In genomic region chr2:221655279-221655678, GRCh38 we compare ENCODE assay signal across 20 cellular contexts.
DNase-seq lines count a peak whose midpoint lies in the region; ATAC-seq and TF ChIP-seq lines count a peak whose summit lies in the region.
"Had no signal": no experiment of that assay in that cellular context is flagged by ENCODE, and none has a peak within 500 bp of the region (broad histone marks: within the 10 kb centered on the region; RNA-seq: fewer than 3 reads in every experiment).

No MANE protein-coding gene starts in this region.

- H2AFZ ChIP-seq in GM23338, result no peak overlapping the region

- no peak for TF ChIP-seq CTCF in GM23338 (conservative IDR thresholded peaks at IDR 0.05; ENCODE audit: low read depth in 2 of 2)
- no peak for TF ChIP-seq CTCF in WTC11 (IDR thresholded peaks at IDR 0.05)

- H3K4me2 ChIP-seq in GM23338, result no peak overlapping the region

- H3K36me3 Mint-ChIP-seq in GM23338 (ENCODE audit: low read depth) (no peaks in the 10 kb centered on the region; the same call in 2 of the 3 replicates), WTC11 (0 out of 2 replicates have a peak, but pooled peaks cover 3% of the 10 kb centered on the region)

- peaks cover 8% of the 10 kb centered on the region for H3K9me2 ChIP-seq in GM23338 (ENCODE audit: insufficient read depth)

- no peak overlapping the region for H3K27ac ChIP-seq in GM23338 (ENCODE audit: low read depth)
- peak overlapping the region; percentile 50 for H3K27ac ChIP-seq in HUES48 (ENCODE audit: low read depth, low read length)
- H3K27ac ChIP-seq: C4-2B, HL-60 had no signal

- H3K4me3 Mint-ChIP-seq in GM23338, result no peak overlapping the region
- H3K4me3 Mint-ChIP-seq in WTC11, result no peak overlapping the region
- no peak overlapping the region for H3K4me3 Mint-ChIP-seq in stimulated activated naive CD8-positive, alpha-beta T cell treated with anti-CD3 and anti-CD28 coated beads, Interleukin-15, amount 100 ng/mL, for 72 hours
- H3K4me3 Mint-ChIP-seq: CD4-positive, alpha-beta T cell had no signal

- peaks cover 25% of the 10 kb centered on the region; the same call in 2 of the 3 replicates for H3K4me1 Mint-ChIP-seq in GM23338
- peaks cover 35% of the 10 kb centered on the region for H3K4me1 Mint-ChIP-seq in WTC11
- no peaks in the 10 kb centered on the region for H3K4me1 Mint-ChIP-seq in stimulated activated naive CD8-positive, alpha-beta T cell treated with anti-CD3 and anti-CD28 coated beads, Interleukin-15, amount 100 ng/mL, for 72 hours

- H3K4me3 ChIP-seq in GM23338, result no peak overlapping the region
- H3K4me3 ChIP-seq in HUES48 (ENCODE audit: low read depth, low read length), result no peak overlapping the region
- H3K4me3 ChIP-seq: GM12878, K562 had no signal

- no peaks in the 10 kb centered on the region for H3F3A ChIP-seq in GM23338 (replicated peaks; ENCODE audit: low read depth)

- POLR2A ChIA-PET in WTC11 (lab: Charles Lee), result no interaction called here

- no peaks in the 10 kb centered on the region for H3K9me3 ChIP-seq in HUES48 (ENCODE audit: control insufficient read depth, insufficient read depth, low read length)
- H3K9me3 ChIP-seq: BE2C, Caco-2 had no signal

- peaks cover 2% of the 10 kb centered on the region for H3K27me3 Mint-ChIP-seq in GM23338 (ENCODE audit: insufficient read depth, low read depth, poor library complexity)
- H3K27me3 Mint-ChIP-seq in WTC11 (ENCODE audit: low read depth), result no peaks in the 10 kb centered on the region; the same call in none of the 2 replicates
- H3K27me3 Mint-ChIP-seq in stimulated activated naive CD8-positive, alpha-beta T cell treated with anti-CD3 and anti-CD28 coated beads, Interleukin-15, amount 100 ng/mL, for 72 hours, result no peaks in the 10 kb centered on the region

- no peak overlapping the region for H3K27ac Mint-ChIP-seq in GM23338
- H3K27ac Mint-ChIP-seq in WTC11, result no peak overlapping the region
- H3K27ac Mint-ChIP-seq in stimulated activated naive CD8-positive, alpha-beta T cell treated with anti-CD3 and anti-CD28 coated beads, Interleukin-15, amount 100 ng/mL, for 72 hours, result no peak overlapping the region
- H3K27ac Mint-ChIP-seq: CD4-positive, alpha-beta T cell had no signal

- peak; percentile 71 for ATAC-seq in GM23338
- ATAC-seq in WTC11, result peak; percentile 48; the same call in 1 of the 2 replicates
- ATAC-seq in stimulated activated naive CD8-positive, alpha-beta T cell treated with anti-CD3 and anti-CD28 coated beads, Interleukin-15, amount 100 ng/mL, for 72 hours, result no peak
- no peak for ATAC-seq in GM19035 (IDR thresholded peaks at IDR 0.05; ENCODE audit: unreplicated experiment)
- no peak for ATAC-seq in HG02970 (IDR thresholded peaks at IDR 0.05; ENCODE audit: low FRiP score, unreplicated experiment)
- ATAC-seq: GM12878, K562 had no signal

- H3K4me1 ChIP-seq in GM23338 (ENCODE audit: insufficient read depth) (peaks cover 4% of the 10 kb centered on the region), HUES48 (ENCODE audit: control insufficient read depth, insufficient read depth, low read length) (peaks cover 25% of the 10 kb centered on the region)
- H3K4me1 ChIP-seq: BE2C, Caco-2 had no signal

- no peaks in the 10 kb centered on the region for H3K79me2 ChIP-seq in GM23338 (replicated peaks; ENCODE audit: insufficient read depth)

- H3K36me3 ChIP-seq in GM23338 (ENCODE audit: insufficient read depth), result no peaks in the 10 kb centered on the region
- H3K36me3 ChIP-seq in HUES48 (ENCODE audit: control insufficient read depth, insufficient read depth, low read length), result no peaks in the 10 kb centered on the region
- H3K36me3 ChIP-seq: BE2C had no signal

- no peaks in the 10 kb centered on the region for H4K20me1 ChIP-seq in GM23338 (replicated peaks; ENCODE audit: insufficient read depth)

- H3K27me3 ChIP-seq in GM23338 (ENCODE audit: insufficient read depth), result no peaks in the 10 kb centered on the region
- H3K27me3 ChIP-seq in HUES48 (ENCODE audit: control insufficient read depth, insufficient read depth, low read length), result no peaks in the 10 kb centered on the region
- H3K27me3 ChIP-seq: BE2C had no signal

- DNase-seq in GM23338 (ENCODE audit: low spot score) (no peak), WTC11 (ENCODE audit: low spot score) (no peak), iPS-NIHi11 (ENCODE audit: low spot score) (peak; percentile 5), C1 segment of cervical spinal cord (lab: John Stamatoyannopoulos, UW) (no peak)
- DNase-seq in stimulated activated naive CD8-positive, alpha-beta T cell treated with anti-CD3 and anti-CD28 coated beads, Interleukin-15, amount 100 ng/mL, for 72 hours, result no peak
- DNase-seq: ACHN; BE2C; Caco-2; CD4-positive, alpha-beta T cell; DMS153; DMS79; HCEC 1CT; IMR-90 had no signal

- H3K9me3 Mint-ChIP-seq in GM23338, result no peaks in the 10 kb centered on the region
- H3K9me3 Mint-ChIP-seq in WTC11, result peaks cover 11% of the 10 kb centered on the region
- H3K9me3 Mint-ChIP-seq in stimulated activated naive CD8-positive, alpha-beta T cell treated with anti-CD3 and anti-CD28 coated beads, Interleukin-15, amount 100 ng/mL, for 72 hours, result peaks cover 0 to 7% of the 10 kb centered on the region in 2 donors
- H3K9me3 Mint-ChIP-seq: CD4-positive, alpha-beta T cell had no signal

- no peak overlapping the region for H3K9ac ChIP-seq in HUES48 (ENCODE audit: low read depth, low read length)

- CTCF ChIA-PET in WTC11 (lab: Charles Lee), result no interaction called here

TF ChIP-seq in GM23338, 12 proteins besides CTCF, POLR2A, EP300 and RAD21:
- TF ChIP-seq, protein P1, sequence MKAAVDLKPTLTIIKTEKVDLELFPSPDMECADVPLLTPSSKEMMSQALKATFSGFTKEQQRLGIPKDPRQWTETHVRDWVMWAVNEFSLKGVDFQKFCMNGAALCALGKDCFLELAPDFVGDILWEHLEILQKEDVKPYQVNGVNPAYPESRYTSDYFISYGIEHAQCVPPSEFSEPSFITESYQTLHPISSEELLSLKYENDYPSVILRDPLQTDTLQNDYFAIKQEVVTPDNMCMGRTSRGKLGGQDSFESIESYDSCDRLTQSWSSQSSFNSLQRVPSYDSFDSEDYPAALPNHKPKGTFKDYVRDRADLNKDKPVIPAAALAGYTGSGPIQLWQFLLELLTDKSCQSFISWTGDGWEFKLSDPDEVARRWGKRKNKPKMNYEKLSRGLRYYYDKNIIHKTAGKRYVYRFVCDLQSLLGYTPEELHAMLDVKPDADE (IDR thresholded peaks at IDR 0.05), result no peak
- TF ChIP-seq JUNB (IDR thresholded peaks at IDR 0.05; ENCODE audit: unreplicated experiment) (no peak), ZNF331 (CRISPR knock-in tag; IDR thresholded peaks at IDR 0.05; ENCODE audit: low read depth) (no peak)

TF ChIP-seq in WTC11, 78 proteins besides CTCF, POLR2A, EP300 and RAD21:
- no peak for TF ChIP-seq SP1 (CRISPR knock-in tag; conservative IDR thresholded peaks at IDR 0.05)
- no peak for TF ChIP-seq IRF1 (CRISPR knock-in tag; IDR thresholded peaks at IDR 0.05)
- no peak for TF ChIP-seq RELA (CRISPR knock-in tag; IDR thresholded peaks at IDR 0.05; ENCODE audit: borderline replicate concordance)
- TF ChIP-seq MYBL2 (CRISPR knock-in tag; IDR thresholded peaks at IDR 0.05), result no peak
- no peak for TF ChIP-seq HMGA2 (CRISPR knock-in tag; IDR thresholded peaks at IDR 0.05)
- TF ChIP-seq OVOL2 (CRISPR knock-in tag; IDR thresholded peaks at IDR 0.05; ENCODE audit: borderline replicate concordance), result no peak
- TF ChIP-seq SOX15 (CRISPR knock-in tag; IDR thresholded peaks at IDR 0.05), result no peak
- TF ChIP-seq, protein P2, sequence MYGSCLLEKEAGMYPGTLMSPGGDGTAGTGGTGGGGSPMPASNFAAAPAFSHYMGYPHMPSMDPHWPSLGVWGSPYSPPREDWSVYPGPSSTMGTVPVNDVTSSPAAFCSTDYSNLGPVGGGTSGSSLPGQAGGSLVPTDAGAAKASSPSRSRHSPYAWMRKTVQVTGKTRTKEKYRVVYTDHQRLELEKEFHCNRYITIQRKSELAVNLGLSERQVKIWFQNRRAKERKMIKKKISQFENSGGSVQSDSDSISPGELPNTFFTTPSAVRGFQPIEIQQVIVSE (CRISPR knock-in tag; IDR thresholded peaks at IDR 0.05; ENCODE audit: borderline replicate concordance), result no peak
- no peak for TF ChIP-seq ZNF425 (CRISPR knock-in tag; conservative IDR thresholded peaks at IDR 0.05)
- no peak for TF ChIP-seq ZNF263 (CRISPR knock-in tag; IDR thresholded peaks at IDR 0.05; ENCODE audit: low read depth)
- no peak for TF ChIP-seq MXD4 (CRISPR knock-in tag; IDR thresholded peaks at IDR 0.05; ENCODE audit: borderline replicate concordance)
- no peak for TF ChIP-seq ZNF138 (CRISPR knock-in tag; conservative IDR thresholded peaks at IDR 0.05)
- TF ChIP-seq MLX (CRISPR knock-in tag; IDR thresholded peaks at IDR 0.05), result no peak
- TF ChIP-seq TCF7 (CRISPR knock-in tag; IDR thresholded peaks at IDR 0.05; ENCODE audit: low read depth), result no peak

Comparison
In these comparisons a context has a peak if more than half of its experiments do, and no peak if none do; other contexts are left out.
1. ATAC-seq: peak in GM23338 (single experiment) and WTC11 (single experiment); none in stimulated activated naive CD8-positive, alpha-beta T cell treated with anti-CD3 and anti-CD28 coated beads, Interleukin-15, amount 100 ng/mL, for 72 hours (single experiment), GM19035 (single experiment) and HG02970 (single experiment).